ENCODE assay signal across 1 cellular context in genomic region chr18:48538531-48539405, GRCh38.
TF ChIP-seq lines count a peak whose summit lies in the region.

Gene CTIF (plus strand): TSS chr18:48539031. CDS start chr18:48619566, 80,535 bp downstream.

TF ChIP-seq in HepG2, 621 proteins besides CTCF, POLR2A, EP300 and RAD21 (continued from another document and continues in another):
- TF ChIP-seq THAP8 (CRISPR knock-in tag; IDR thresholded peaks at IDR 0.05; ENCODE audit: borderline replicate concordance) (no peak), SP1 (IDR thresholded peaks at IDR 0.05) (no peak), SP1 (CRISPR knock-in tag; IDR thresholded peaks at IDR 0.05) (peak; percentile 94), PITX1 (CRISPR knock-in tag; IDR thresholded peaks at IDR 0.05) (peak; percentile 65; the same call in 1 of the 2 replicates), ZSCAN5A (CRISPR knock-in tag; IDR thresholded peaks at IDR 0.05; ENCODE audit: borderline replicate concordance) (no peak), ZNF704 (CRISPR knock-in tag; IDR thresholded peaks at IDR 0.05; ENCODE audit: borderline replicate concordance) (no peak), GLMP (CRISPR knock-in tag; IDR thresholded peaks at IDR 0.05; ENCODE audit: borderline replicate concordance) (no peak), MXD1 (CRISPR knock-in tag; IDR thresholded peaks at IDR 0.05) (no peak; the same call in 1 of the 2 replicates), HOXA3 (CRISPR knock-in tag; IDR thresholded peaks at IDR 0.05) (peak; percentile 82), MXD4 (CRISPR knock-in tag; IDR thresholded peaks at IDR 0.05) (peak; percentile 35; the same call in 1 of the 2 replicates), ARHGAP35 (CRISPR knock-in tag; IDR thresholded peaks at IDR 0.05; ENCODE audit: borderline replicate concordance) (no peak), HDAC1 (CRISPR knock-in tag; IDR thresholded peaks at IDR 0.05) (no peak), FLYWCH1 (CRISPR knock-in tag; IDR thresholded peaks at IDR 0.05) (no peak), ZNF674 (CRISPR knock-in tag; IDR thresholded peaks at IDR 0.05; ENCODE audit: low read depth) (no peak), SMARCC2 (IDR thresholded peaks at IDR 0.05) (no peak), FOXO1 (CRISPR knock-in tag; IDR thresholded peaks at IDR 0.05) (no peak), NFATC3 (CRISPR knock-in tag; IDR thresholded peaks at IDR 0.05) (no peak), NR2C2 (CRISPR knock-in tag; IDR thresholded peaks at IDR 0.05; ENCODE audit: borderline replicate concordance) (peak; percentile 44; the same call in 1 of the 2 replicates), AHR (CRISPR knock-in tag; IDR thresholded peaks at IDR 0.05) (0 out of 2 replicates have a peak, but pooled peaks have one; percentile 59), TBL1XR1 (IDR thresholded peaks at IDR 0.05; ENCODE audit: borderline replicate concordance, low read length, partially characterized antibody) (no peak), KDM1A (CRISPR knock-in tag; IDR thresholded peaks at IDR 0.05) (no peak), U2AF1 (optimal IDR thresholded peaks at IDR 0.05; ENCODE audit: low read depth, low read length) (peak; percentile 62), CCDC6 (CRISPR knock-in tag; IDR thresholded peaks at IDR 0.05) (no peak), PRPF4 (IDR thresholded peaks at IDR 0.05; ENCODE audit: low read depth, low read length, poor library complexity, severe bottlenecking) (no peak), FOSL1 (CRISPR knock-in tag; IDR thresholded peaks at IDR 0.05; ENCODE audit: borderline replicate concordance) (no peak), ZNF614 (CRISPR knock-in tag; IDR thresholded peaks at IDR 0.05; ENCODE audit: borderline replicate concordance) (no peak), SIN3B (IDR thresholded peaks at IDR 0.05; ENCODE audit: low read length) (no peak), KLF12 (CRISPR knock-in tag; IDR thresholded peaks at IDR 0.05; ENCODE audit: borderline replicate concordance) (0 out of 2 replicates have a peak, but pooled peaks have one; percentile 52), MLX (CRISPR knock-in tag; IDR thresholded peaks at IDR 0.05) (peak; percentile 68; the same call in 1 of the 2 replicates), ZC3H4 (CRISPR knock-in tag; IDR thresholded peaks at IDR 0.05; ENCODE audit: borderline replicate concordance) (no peak), XRCC5 (optimal IDR thresholded peaks at IDR 0.05; ENCODE audit: low read length) (peak; percentile 18), GFI1 (CRISPR knock-in tag; IDR thresholded peaks at IDR 0.05; ENCODE audit: borderline replicate concordance) (no peak), NONO (IDR thresholded peaks at IDR 0.05) (no peak), NONO (CRISPR knock-in tag; conservative IDR thresholded peaks at IDR 0.05) (peak; percentile 61; the same call in 1 of the 2 replicates), ZNF276 (CRISPR knock-in tag; IDR thresholded peaks at IDR 0.05; ENCODE audit: low read depth) (no peak), ZKSCAN8 (CRISPR knock-in tag; IDR thresholded peaks at IDR 0.05; ENCODE audit: borderline replicate concordance) (no peak), ZNF160 (CRISPR knock-in tag; IDR thresholded peaks at IDR 0.05) (0 out of 2 replicates have a peak, but pooled peaks have one; percentile 15), FOXJ3 (CRISPR knock-in tag; IDR thresholded peaks at IDR 0.05; ENCODE audit: borderline replicate concordance) (no peak), HOMEZ (CRISPR knock-in tag; IDR thresholded peaks at IDR 0.05; ENCODE audit: low read depth) (peak; percentile 45; the same call in 1 of the 2 replicates), ZNF670 (CRISPR knock-in tag; IDR thresholded peaks at IDR 0.05; ENCODE audit: borderline replicate concordance) (no peak), ZBTB33 (CRISPR knock-in tag; IDR thresholded peaks at IDR 0.05) (no peak), TP53 (CRISPR knock-in tag; conservative IDR thresholded peaks at IDR 0.05) (0 out of 2 replicates have a peak, but pooled peaks have one; percentile 34), JUNB (CRISPR knock-in tag; IDR thresholded peaks at IDR 0.05; ENCODE audit: borderline replicate concordance) (no peak), NRL (CRISPR knock-in tag; IDR thresholded peaks at IDR 0.05; ENCODE audit: borderline replicate concordance) (no peak; the same call in 1 of the 2 replicates)
- TF ChIP-seq, protein P1, sequence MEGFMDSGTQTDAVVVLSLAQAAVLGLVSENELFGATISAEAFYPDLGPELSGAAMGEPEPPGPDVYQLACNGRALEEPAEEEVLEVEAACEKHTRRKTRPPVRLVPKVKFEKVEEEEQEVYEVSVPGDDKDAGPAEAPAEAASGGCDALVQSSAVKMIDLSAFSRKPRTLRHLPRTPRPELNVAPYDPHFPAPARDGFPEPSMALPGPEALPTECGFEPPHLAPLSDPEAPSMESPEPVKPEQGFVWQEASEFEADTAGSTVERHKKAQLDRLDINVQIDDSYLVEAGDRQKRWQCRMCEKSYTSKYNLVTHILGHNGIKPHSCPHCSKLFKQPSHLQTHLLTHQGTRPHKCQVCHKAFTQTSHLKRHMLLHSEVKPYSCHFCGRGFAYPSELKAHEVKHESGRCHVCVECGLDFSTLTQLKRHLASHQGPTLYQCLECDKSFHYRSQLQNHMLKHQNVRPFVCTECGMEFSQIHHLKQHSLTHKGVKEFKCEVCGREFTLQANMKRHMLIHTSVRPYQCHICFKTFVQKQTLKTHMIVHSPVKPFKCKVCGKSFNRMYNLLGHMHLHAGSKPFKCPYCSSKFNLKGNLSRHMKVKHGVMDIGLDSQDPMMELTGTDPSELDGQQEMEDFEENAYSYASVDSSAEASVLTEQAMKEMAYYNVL (CRISPR knock-in tag; IDR thresholded peaks at IDR 0.05; ENCODE audit: borderline replicate concordance), result no peak
- TF ChIP-seq, protein P2, sequence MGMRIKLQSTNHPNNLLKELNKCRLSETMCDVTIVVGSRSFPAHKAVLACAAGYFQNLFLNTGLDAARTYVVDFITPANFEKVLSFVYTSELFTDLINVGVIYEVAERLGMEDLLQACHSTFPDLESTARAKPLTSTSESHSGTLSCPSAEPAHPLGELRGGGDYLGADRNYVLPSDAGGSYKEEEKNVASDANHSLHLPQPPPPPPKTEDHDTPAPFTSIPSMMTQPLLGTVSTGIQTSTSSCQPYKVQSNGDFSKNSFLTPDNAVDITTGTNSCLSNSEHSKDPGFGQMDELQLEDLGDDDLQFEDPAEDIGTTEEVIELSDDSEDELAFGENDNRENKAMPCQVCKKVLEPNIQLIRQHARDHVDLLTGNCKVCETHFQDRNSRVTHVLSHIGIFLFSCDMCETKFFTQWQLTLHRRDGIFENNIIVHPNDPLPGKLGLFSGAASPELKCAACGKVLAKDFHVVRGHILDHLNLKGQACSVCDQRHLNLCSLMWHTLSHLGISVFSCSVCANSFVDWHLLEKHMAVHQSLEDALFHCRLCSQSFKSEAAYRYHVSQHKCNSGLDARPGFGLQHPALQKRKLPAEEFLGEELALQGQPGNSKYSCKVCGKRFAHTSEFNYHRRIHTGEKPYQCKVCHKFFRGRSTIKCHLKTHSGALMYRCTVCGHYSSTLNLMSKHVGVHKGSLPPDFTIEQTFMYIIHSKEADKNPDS (CRISPR knock-in tag; IDR thresholded peaks at IDR 0.05), result no peak
- TF ChIP-seq, protein P3, sequence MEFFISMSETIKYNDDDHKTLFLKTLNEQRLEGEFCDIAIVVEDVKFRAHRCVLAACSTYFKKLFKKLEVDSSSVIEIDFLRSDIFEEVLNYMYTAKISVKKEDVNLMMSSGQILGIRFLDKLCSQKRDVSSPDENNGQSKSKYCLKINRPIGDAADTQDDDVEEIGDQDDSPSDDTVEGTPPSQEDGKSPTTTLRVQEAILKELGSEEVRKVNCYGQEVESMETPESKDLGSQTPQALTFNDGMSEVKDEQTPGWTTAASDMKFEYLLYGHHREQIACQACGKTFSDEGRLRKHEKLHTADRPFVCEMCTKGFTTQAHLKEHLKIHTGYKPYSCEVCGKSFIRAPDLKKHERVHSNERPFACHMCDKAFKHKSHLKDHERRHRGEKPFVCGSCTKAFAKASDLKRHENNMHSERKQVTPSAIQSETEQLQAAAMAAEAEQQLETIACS (CRISPR knock-in tag; IDR thresholded peaks at IDR 0.05), result no peak
- TF ChIP-seq, protein P4, sequence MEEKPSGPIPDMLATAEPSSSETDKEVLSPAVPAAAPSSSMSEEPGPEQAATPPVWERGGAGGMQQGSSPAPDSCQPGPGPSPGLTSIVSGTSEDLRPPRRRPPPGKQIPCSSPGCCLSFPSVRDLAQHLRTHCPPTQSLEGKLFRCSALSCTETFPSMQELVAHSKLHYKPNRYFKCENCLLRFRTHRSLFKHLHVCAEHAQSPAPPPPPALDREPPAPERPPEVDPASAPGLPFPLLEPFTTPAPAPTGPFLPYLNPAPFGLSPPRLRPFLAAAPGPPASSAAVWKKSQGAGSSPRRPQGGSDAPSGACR (CRISPR knock-in tag; IDR thresholded peaks at IDR 0.05), result no peak
